ENCODE assay signal across 18 cellular contexts in the genomic region with DNA sequence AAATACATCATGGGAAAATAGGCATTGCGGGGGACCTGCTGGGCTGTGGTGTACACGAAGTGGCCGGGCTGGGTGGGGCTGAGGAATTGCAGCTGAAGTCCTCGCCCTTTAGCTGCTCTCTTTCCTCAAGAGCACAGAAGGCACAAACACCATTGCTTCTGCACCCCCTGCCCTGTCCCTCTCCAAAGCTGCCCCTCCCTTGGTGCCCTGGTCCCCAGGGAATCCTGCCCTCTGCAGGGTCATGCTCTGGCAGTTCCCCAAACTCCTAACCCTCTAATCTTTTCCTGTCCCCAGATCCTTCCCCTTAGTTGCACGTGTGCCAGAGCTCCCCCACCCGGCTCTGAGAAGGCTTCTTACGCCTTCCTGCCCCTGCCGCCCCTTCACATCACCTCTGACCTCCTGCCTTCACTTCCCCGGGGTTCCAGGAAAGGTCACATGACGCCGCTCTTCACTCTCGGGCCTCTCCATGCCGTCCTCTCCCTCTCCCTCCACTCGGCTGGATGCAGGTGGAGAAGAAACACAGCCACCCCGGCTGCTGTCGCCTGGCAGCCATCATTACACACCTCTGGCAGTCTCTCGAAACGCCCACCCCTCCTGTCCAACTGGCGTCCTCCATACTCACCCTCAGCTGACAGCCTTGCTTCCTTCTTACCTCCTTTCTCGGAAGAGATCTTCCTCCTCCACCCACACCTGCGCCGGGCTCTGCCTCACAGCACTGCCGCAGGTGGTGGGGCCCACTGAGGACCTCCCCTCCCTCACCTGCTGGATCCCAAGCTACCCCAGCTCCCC. TPM values are rescaled to one million over a fixed set of nuclear protein-coding genes. Genes with fewer than 3 reads are reported as not detected.
DNase-seq lines count a peak whose midpoint lies in the region; TF ChIP-seq lines count a peak whose summit lies in the region.
"Had no signal": no experiment of that assay in that cellular context is flagged by ENCODE, and none has a peak within 500 bp of the region (broad histone marks: within the 10 kb centered on the region; RNA-seq: fewer than 3 reads in every experiment).

No MANE protein-coding gene starts in this region.

- H3K9ac ChIP-seq in neural progenitor cell (no peak overlapping the region), H9 (ENCODE audit: extremely low read depth, insufficient read length, low read length) (no peak overlapping the region)

- peak overlapping the region; percentile 50 for H3K27ac Mint-ChIP-seq in activated naive CD8-positive, alpha-beta T cell treated with anti-CD3 and anti-CD28 coated beads for 36 hours
- peak overlapping the region; percentile 55 for H3K27ac Mint-ChIP-seq in neural progenitor cell
- H3K27ac Mint-ChIP-seq in H9: no peak overlapping the region; a peak in 2 of 7 replicates
- H3K27ac Mint-ChIP-seq: effector memory CD8-positive, alpha-beta T cell had no signal

- no peak overlapping the region for H3K4ac ChIP-seq in H9 (ENCODE audit: low read depth, low read length)

- H2AFZ ChIP-seq in neural progenitor cell (replicated peaks) (peak overlapping the region; percentile 82), H9 (ENCODE audit: low read length) (no peak overlapping the region)

- H4K8ac ChIP-seq in H9 (replicated peaks; ENCODE audit: insufficient read length, low read depth, low read length): no peak overlapping the region

- H3K36me3 ChIP-seq in HEK293 (ENCODE audit: control insufficient read depth in 2 of 2, insufficient read depth in 1 of 2, low read length in 2 of 2): no peaks in the 10 kb centered on the region
- no peaks in the 10 kb centered on the region for H3K36me3 ChIP-seq in neural progenitor cell

- H3K4me2 ChIP-seq in neural progenitor cell (peak overlapping the region; percentile 1), H9 (ENCODE audit: insufficient read depth, insufficient read length, low read length) (no peak overlapping the region)

- peaks cover 62% of the 10 kb centered on the region for H3K27me3 Mint-ChIP-seq in activated naive CD8-positive, alpha-beta T cell treated with anti-CD3 and anti-CD28 coated beads for 36 hours
- peaks cover 40% of the 10 kb centered on the region for H3K27me3 Mint-ChIP-seq in neural progenitor cell (ENCODE audit: insufficient read depth, low read depth)
- peaks cover 58% of the 10 kb centered on the region for H3K27me3 Mint-ChIP-seq in H9 (ENCODE audit: low read depth)

- H2BK5ac ChIP-seq in H9 (ENCODE audit: insufficient read length, low read length): no peak overlapping the region

- no peaks in the 10 kb centered on the region for H3K36me3 Mint-ChIP-seq in activated naive CD8-positive, alpha-beta T cell treated with anti-CD3 and anti-CD28 coated beads for 36 hours
- H3K36me3 Mint-ChIP-seq in neural progenitor cell (no peaks in the 10 kb centered on the region), H9 (ENCODE audit: insufficient read depth in 1 of 3, low read depth in 3 of 3) (peaks cover 0 to 14% (median 1%) of the 10 kb centered on the region in 3 experiments; a peak in 3 of 7 replicates)

- H3K4me1 ChIP-seq in HEK293 (ENCODE audit: control insufficient read depth, insufficient read depth, low read length): no peaks in the 10 kb centered on the region
- H3K4me1 ChIP-seq in neural progenitor cell: peaks cover 30% of the 10 kb centered on the region
- no peaks in the 10 kb centered on the region for H3K4me1 ChIP-seq in H9 (ENCODE audit: insufficient read depth, low read length)

- H3F3A ChIP-seq in neural progenitor cell (ENCODE audit: low read depth): peaks cover 8% of the 10 kb centered on the region

- H3T11ph ChIP-seq in H9 (ENCODE audit: low read length): no peak overlapping the region

- no peak overlapping the region for H2BK20ac ChIP-seq in H9 (ENCODE audit: low read depth, low read length, poor library complexity, severe bottlenecking)

- H3K9me3 ChIP-seq in HEK293 (ENCODE audit: control insufficient read depth, insufficient read depth, low read depth, low read length) (no peaks in the 10 kb centered on the region), neural progenitor cell (ENCODE audit: low read depth) (no peaks in the 10 kb centered on the region), H9 (ENCODE audit: control insufficient read depth, low read depth, low read length) (no peaks in the 10 kb centered on the region)
- H3K9me3 ChIP-seq: psoas muscle, testis had no signal

- no peak overlapping the region for H2BK12ac ChIP-seq in H9 (ENCODE audit: insufficient read length, low read depth, low read length)

- POLR2A ChIA-PET in GM10248 (lab: Yijun Ruan, JAX) (no interaction called here), HEK293 (lab: Yijun Ruan, JAX) (no interaction called here)

- no peak overlapping the region for H2BK120ac ChIP-seq in H9 (ENCODE audit: low read depth, low read length, poor library complexity, severe bottlenecking)

- H4K5ac ChIP-seq in H9 (ENCODE audit: insufficient read length, low read depth, low read length): no peak overlapping the region

- no peak overlapping the region for H3K56ac ChIP-seq in H9 (ENCODE audit: insufficient read length, low read depth, low read length)

- no peaks in the 10 kb centered on the region for H3K23me2 ChIP-seq in H9 (ENCODE audit: insufficient read length, low read depth, low read length, poor library complexity, severe bottlenecking)

- WGBS in H9 (ENCODE audit: extremely low coverage, insufficient read length, low lambda C conversion rate): no CpG with 5 or more reads among the region's 23 CpGs

- H3K79me1 ChIP-seq in H9 (ENCODE audit: insufficient read depth, low read depth, low read length, poor library complexity, severe bottlenecking): no peaks in the 10 kb centered on the region

- H3K27me3 ChIP-seq in neural progenitor cell (peaks cover 31% of the 10 kb centered on the region), H9 (ENCODE audit: insufficient read depth, low read length) (no peaks in the 10 kb centered on the region)
- H3K27me3 ChIP-seq: testis had no signal

- no peak overlapping the region for H3K18ac ChIP-seq in H9 (ENCODE audit: insufficient read length, low read depth, low read length)

- H4K91ac ChIP-seq in H9 (ENCODE audit: insufficient read length, low read depth, low read length): no peak overlapping the region

- H3K23ac ChIP-seq in H9 (ENCODE audit: insufficient read length, low read depth, low read length): no peak overlapping the region

- H3K4me3 Mint-ChIP-seq in activated naive CD8-positive, alpha-beta T cell treated with anti-CD3 and anti-CD28 coated beads for 36 hours: no peak overlapping the region
- no peak overlapping the region for H3K4me3 Mint-ChIP-seq in neural progenitor cell
- no peak overlapping the region; a peak in 1 of 5 replicates for H3K4me3 Mint-ChIP-seq in H9
- H3K4me3 Mint-ChIP-seq: activated T-cell treated with anti-CD3 and anti-CD28 coated beads, Interleukin-2, amount 50 U/mL, for 4 hours; effector memory CD8-positive, alpha-beta T cell had no signal

- CTCF ChIA-PET in GM10248 (lab: Yijun Ruan, JAX) (no interaction called here), HEK293 (lab: Yijun Ruan, JAX) (interaction anchor here (0.7 to 1.0 kb wide), 2 partner anchors 9 to 144 kb away, joined by 3 read pairs; no protein-coding TSS in a partner anchor)

- H4K20me1 ChIP-seq in neural progenitor cell (ENCODE audit: low read depth) (no peaks in the 10 kb centered on the region), H9 (ENCODE audit: control insufficient read depth, insufficient read depth, insufficient read length) (no peaks in the 10 kb centered on the region)

- peaks cover 35% of the 10 kb centered on the region for H3K4me1 Mint-ChIP-seq in activated naive CD8-positive, alpha-beta T cell treated with anti-CD3 and anti-CD28 coated beads for 36 hours
- peaks cover 64% of the 10 kb centered on the region for H3K4me1 Mint-ChIP-seq in neural progenitor cell
- H3K4me1 Mint-ChIP-seq in H9: peaks cover 31 to 42% of the 10 kb centered on the region in 2 experiments

- no peak overlapping the region for H2BK15ac ChIP-seq in H9 (ENCODE audit: low read depth, low read length)

- H3K4me3 ChIP-seq in HEK293 (ENCODE audit: low read depth, low read length) (no peak overlapping the region), neural progenitor cell (no peak overlapping the region)
- H3K4me3 ChIP-seq: psoas muscle, testis had no signal

- H3K79me2 ChIP-seq in neural progenitor cell (ENCODE audit: low read depth): no peaks in the 10 kb centered on the region
- no peaks in the 10 kb centered on the region for H3K79me2 ChIP-seq in H9 (ENCODE audit: insufficient read depth, low read length)

- no peak overlapping the region; the same call in 1 of the 2 replicates for H3K14ac ChIP-seq in H9 (ENCODE audit: insufficient read depth, low read length)

- TF ChIP-seq CTCF in GM10248 (IDR thresholded peaks at IDR 0.05; ENCODE audit: control extremely low read depth, extremely low read depth, low read depth, missing control alignments) (no peak), HEK293 (tag by site-specific recombination; IDR thresholded peaks at IDR 0.05) (no peak), neural progenitor cell (IDR thresholded peaks at IDR 0.05) (no peak), H9 (conservative IDR thresholded peaks at IDR 0.05) (no peak)

- DNase-seq in GM10248 (ENCODE audit: extremely low spot score): peak; percentile 31
- DNase-seq in activated naive CD8-positive, alpha-beta T cell treated with anti-CD3 and anti-CD28 coated beads for 36 hours: no peak
- peak; percentile 34 for DNase-seq in neural progenitor cell (ENCODE audit: low spot score)
- DNase-seq in activated CD4-positive, CD25-positive, alpha-beta regulatory T cell (lab: John Stamatoyannopoulos, UW): no peak
- no peak for DNase-seq in H9
- no peak for DNase-seq in DMS 273 (lab: John Stamatoyannopoulos, UW; ENCODE audit: unreplicated experiment)
- DNase-seq: activated CD4-positive, alpha-beta T cell treated with anti-CD3 and anti-CD28 coated beads, Interleukin-2, amount 50 U/mL, for 1 hour; activated T-cell treated with anti-CD3 and anti-CD28 coated beads, Interleukin-2, amount 50 U/mL, for 4 hours; caudate nucleus; DMS79 treated with DMSO at 0.1 percent for 48 hours; effector memory CD8-positive, alpha-beta T cell; hypothalamus; NCI-H774; psoas muscle; testis had no signal

- no peak overlapping the region for H2AK5ac ChIP-seq in H9 (ENCODE audit: insufficient read length, low read length)

- no peak overlapping the region for H3K27ac ChIP-seq in HEK293 (ENCODE audit: extremely low read depth, low read depth, low read length)
- no peak overlapping the region for H3K27ac ChIP-seq in neural progenitor cell
- H3K27ac ChIP-seq in H9 (ENCODE audit: insufficient read length, low read depth, low read length): no peak overlapping the region
- H3K27ac ChIP-seq: psoas muscle, RWPE1, testis had no signal

- H3K9me3 Mint-ChIP-seq in activated naive CD8-positive, alpha-beta T cell treated with anti-CD3 and anti-CD28 coated beads for 36 hours: no peaks in the 10 kb centered on the region
- peaks cover 6% of the 10 kb centered on the region for H3K9me3 Mint-ChIP-seq in neural progenitor cell
- peaks cover 11 to 14% of the 10 kb centered on the region in 2 experiments for H3K9me3 Mint-ChIP-seq in H9
- H3K9me3 Mint-ChIP-seq: activated T-cell treated with anti-CD3 and anti-CD28 coated beads, Interleukin-2, amount 50 U/mL, for 4 hours; effector memory CD8-positive, alpha-beta T cell had no signal

TF ChIP-seq in HEK293, 187 proteins besides CTCF, POLR2A, EP300 and RAD21 (continues in another document):
- no peak for TF ChIP-seq HOXD13 (CRISPR knock-in tag; IDR thresholded peaks at IDR 0.05; ENCODE audit: borderline replicate concordance)

RNA-seq across cellular contexts. Expression of a gene that starts 6.9 kb away (rescaled TPM):
- 1 to 10 TPM; 4.0 to 4.6 TPM for total RNA-seq in activated naive CD8-positive, alpha-beta T cell treated with anti-CD3 and anti-CD28 coated beads for 36 hours
- total RNA-seq in neural progenitor cell (ENCODE audit: low replicate concordance) (1.9 and 2.2 TPM in 2 replicates), H9 (2021) (3.4 and 4.0 TPM in 2 replicates)
- total RNA-seq: H4 had no signal

Comparison
In these comparisons a context has a peak if more than half of its experiments do, and no peak if none do; other contexts are left out.
1. DNase-seq: peak in GM10248 (single experiment) and neural progenitor cell (single experiment); none in activated naive CD8-positive, alpha-beta T cell treated with anti-CD3 and anti-CD28 coated beads for 36 hours (single experiment), activated CD4-positive, CD25-positive, alpha-beta regulatory T cell (0 of 4), H9 (single experiment) and DMS 273 (single experiment).
2. H3K27ac Mint-ChIP-seq: peak in activated naive CD8-positive, alpha-beta T cell treated with anti-CD3 and anti-CD28 coated beads for 36 hours (single experiment) and neural progenitor cell (single experiment); none in H9 (0 of 3).